10 cellular contexts compared by ENCODE assay signal in the genomic region with DNA sequence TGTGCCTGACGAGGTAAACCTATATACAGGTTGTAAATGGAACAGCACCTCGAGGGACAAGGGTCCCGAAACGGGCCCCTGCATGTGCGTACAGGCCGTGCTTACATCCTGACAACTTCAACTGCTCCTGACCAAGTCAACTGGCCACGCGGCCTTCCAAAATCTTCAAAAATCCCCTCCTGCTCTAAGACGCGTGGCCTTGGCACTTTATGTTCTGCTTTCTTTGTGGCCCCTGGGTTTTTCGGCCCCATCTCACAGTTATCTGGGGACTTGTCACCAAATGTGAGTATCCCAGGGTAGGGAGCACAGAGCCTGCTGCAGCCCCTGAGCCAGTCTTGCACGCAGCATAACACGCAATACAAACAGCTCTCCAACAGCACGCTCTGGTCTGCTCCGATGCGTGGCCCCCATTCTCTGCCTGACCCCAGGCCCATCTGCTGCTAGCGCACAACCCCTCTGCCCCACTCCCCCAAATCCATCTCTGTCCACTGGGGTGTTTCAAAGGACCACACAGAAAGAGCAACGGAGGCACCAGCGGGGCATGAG. TPM values are rescaled to one million over a fixed set of nuclear protein-coding genes. Genes with fewer than 3 reads are reported as not detected.
DNase-seq lines count a peak whose midpoint lies in the region; ATAC-seq and TF ChIP-seq lines count a peak whose summit lies in the region.
"Had no signal": no experiment of that assay in that cellular context is flagged by ENCODE, and none has a peak within 500 bp of the region (broad histone marks: within the 10 kb centered on the region; RNA-seq: fewer than 3 reads in every experiment).

No MANE protein-coding gene starts in this region.

- H3K4ac ChIP-seq in neuronal stem cell (ENCODE audit: low read length): no peak overlapping the region

- no peaks in the 10 kb centered on the region for H3K9me3 ChIP-seq in right atrium auricular region
- peaks cover 2% of the 10 kb centered on the region in 2 donors for H3K9me3 ChIP-seq in neuronal stem cell (replicated peaks in 1 of 2; ENCODE audit: control insufficient read depth in 2 of 2, insufficient read depth in 1 of 2, low read depth in 1 of 2, low read length in 2 of 2)
- H3K9me3 ChIP-seq in T-helper 17 cell (ENCODE audit: control insufficient read depth, low read length, poor library complexity, severe bottlenecking): no peaks in the 10 kb centered on the region

- H3K27ac ChIP-seq in right atrium auricular region (peak overlapping the region; percentile 72 to 77), neuronal stem cell (replicated peaks; ENCODE audit: low read length) (peak overlapping the region; percentile 5)

- peak overlapping the region; percentile 60 for H2AK5ac ChIP-seq in neuronal stem cell (ENCODE audit: low read depth, low read length)

- peak overlapping the region; percentile 76 for H2BK120ac ChIP-seq in neuronal stem cell (ENCODE audit: low read depth, low read length)

- H2BK12ac ChIP-seq in neuronal stem cell (ENCODE audit: low read length): peak overlapping the region; percentile 92

- WGBS in neuronal stem cell (ENCODE audit: extremely low coverage in 2 of 2, insufficient read length in 2 of 2, insufficient replicate concordance in 1 of 2), 2 donors: no CpG with 5 or more reads among the region's 19 CpGs

- ATAC-seq in left ventricle myocardium superior (no peak), T-helper 17 cell (no peak), HG03469 (IDR thresholded peaks at IDR 0.05; ENCODE audit: unreplicated experiment) (no peak)

- peak overlapping the region; percentile 19 for H2BK5ac ChIP-seq in neuronal stem cell (ENCODE audit: low read length)

- no peak overlapping the region for H3K23ac ChIP-seq in neuronal stem cell (ENCODE audit: low read depth, low read length, poor library complexity)

- H2BK15ac ChIP-seq in neuronal stem cell (ENCODE audit: low read length): peak overlapping the region; percentile 54

- H2AFZ ChIP-seq in neuronal stem cell (ENCODE audit: low read length): peak overlapping the region; percentile 92

- H3K4me3 Mint-ChIP-seq in T-helper 17 cell: no peak overlapping the region
- H3K4me3 Mint-ChIP-seq: activated T-helper 1 cell treated with anti-CD3 and anti-CD28 coated beads, Interleukin-12 subunit alpha, Interleukin-12 subunit beta, Interleukin-2, Interleukin-4 antibody, amounts not matched to agents 30 ng/mL and 10 ng/mL and 1 ng/mL, durations not matched to agents 14 hours and 24 hours and 36 hours had no signal

- intact Hi-C loops in left ventricle myocardium superior (cut with micrococcal nuclease): no loop called here

- peaks cover 14% of the 10 kb centered on the region for H3K4me1 Mint-ChIP-seq in T-helper 17 cell

- H3K4me1 ChIP-seq in right atrium auricular region (peaks cover 0 to 39% of the 10 kb centered on the region in 2 donors), neuronal stem cell (ENCODE audit: control insufficient read depth in 2 of 2, insufficient read depth in 1 of 2, low read depth in 1 of 2, low read length in 2 of 2) (peaks cover 19 to 22% of the 10 kb centered on the region in 2 donors)

- H4K8ac ChIP-seq in neuronal stem cell (ENCODE audit: low read depth, low read length): peak overlapping the region; percentile 78

- H3K18ac ChIP-seq in neuronal stem cell (ENCODE audit: low read length): peak overlapping the region; percentile 98

- H3K27ac Mint-ChIP-seq in T-helper 17 cell: no peak overlapping the region
- H3K27ac Mint-ChIP-seq: activated T-helper 1 cell treated with anti-CD3 and anti-CD28 coated beads, Interleukin-12 subunit alpha, Interleukin-12 subunit beta, Interleukin-2, Interleukin-4 antibody, amounts not matched to agents 30 ng/mL and 10 ng/mL and 1 ng/mL, durations not matched to agents 14 hours and 24 hours and 36 hours had no signal

- H3K27me3 ChIP-seq in right atrium auricular region: no peaks in the 10 kb centered on the region
- no peaks in the 10 kb centered on the region for H3K27me3 ChIP-seq in neuronal stem cell (ENCODE audit: control insufficient read depth in 3 of 3, insufficient read depth in 3 of 3, low read depth in 1 of 3, low read length in 3 of 3)

- H3K36me3 ChIP-seq in right atrium auricular region: no peaks in the 10 kb centered on the region
- no peaks in the 10 kb centered on the region for H3K36me3 ChIP-seq in neuronal stem cell (replicated peaks in 1 of 2; ENCODE audit: control insufficient read depth in 2 of 2, insufficient read depth in 2 of 2, low read length in 2 of 2)

- H3K14ac ChIP-seq in neuronal stem cell (ENCODE audit: low read length): peak overlapping the region; percentile 57

- peak overlapping the region; percentile 80 for H4K91ac ChIP-seq in neuronal stem cell (ENCODE audit: low read depth, low read length, poor library complexity)

- H3K4me2 ChIP-seq in neuronal stem cell (ENCODE audit: insufficient read depth, low read length, poor library complexity, severe bottlenecking): peak overlapping the region; percentile 36

- peaks cover 3% of the 10 kb centered on the region for H3K79me1 ChIP-seq in neuronal stem cell (ENCODE audit: low read depth, low read length)

- peak overlapping the region in 1 of 2 donors; percentile 1 for H3K4me3 ChIP-seq in right atrium auricular region
- peak overlapping the region; percentile 55 for H3K4me3 ChIP-seq in epithelial cell of proximal tubule (ENCODE audit: low read depth, low read length)
- peak overlapping the region in 1 of 2 donors; percentile 52 for H3K4me3 ChIP-seq in neuronal stem cell (ENCODE audit: low read length in 2 of 2)

- DNase-seq in right atrium auricular region (ENCODE audit: low spot score) (no peak), left ventricle myocardium superior (no peak), epithelial cell of proximal tubule (ENCODE audit: low read depth) (no peak), neuronal stem cell (ENCODE audit: low spot score) (no peak), T-helper 17 cell (no peak), NCI-H2227 (lab: John Stamatoyannopoulos, UW; ENCODE audit: unreplicated experiment) (no peak), COLO829 (ENCODE audit: low spot score) (no peak)
- DNase-seq: AML-193 had no signal

- peaks cover 7% of the 10 kb centered on the region for H3K27me3 Mint-ChIP-seq in T-helper 17 cell

- H3K36me3 Mint-ChIP-seq in T-helper 17 cell (ENCODE audit: low read depth): peaks cover 5% of the 10 kb centered on the region

- TF ChIP-seq CTCF in right atrium auricular region (IDR thresholded peaks at IDR 0.05) (no peak), epithelial cell of proximal tubule (conservative IDR thresholded peaks at IDR 0.05; ENCODE audit: low read depth, low read length) (no peak)

- H3K9ac ChIP-seq in neuronal stem cell (ENCODE audit: low read depth, low read length, poor library complexity): peak overlapping the region; percentile 75

RNA-seq across cellular contexts. Expression of a gene that starts 0.7 kb away (rescaled TPM):
- total RNA-seq in right atrium auricular region: 10 to 100 TPM in 1 of 2 donors, 1 to 10 TPM in 1; 7.2 to 13.1 TPM
- 3.8 TPM for total RNA-seq in left ventricle myocardium superior
- total RNA-seq in epithelial cell of proximal tubule: 15.9 and 40.8 TPM in 2 replicates
- polyA plus RNA-seq in neuronal stem cell (2013, experiment 1 of 2): 7.7 TPM
- polyA plus RNA-seq in neuronal stem cell (2013, experiment 2 of 2): 6.5 TPM
- 1 to 10 TPM; 1.3 to 3.5 TPM for total RNA-seq in T-helper 17 cell
